ENCODE assay signal across 7 cellular contexts in the genomic region with DNA sequence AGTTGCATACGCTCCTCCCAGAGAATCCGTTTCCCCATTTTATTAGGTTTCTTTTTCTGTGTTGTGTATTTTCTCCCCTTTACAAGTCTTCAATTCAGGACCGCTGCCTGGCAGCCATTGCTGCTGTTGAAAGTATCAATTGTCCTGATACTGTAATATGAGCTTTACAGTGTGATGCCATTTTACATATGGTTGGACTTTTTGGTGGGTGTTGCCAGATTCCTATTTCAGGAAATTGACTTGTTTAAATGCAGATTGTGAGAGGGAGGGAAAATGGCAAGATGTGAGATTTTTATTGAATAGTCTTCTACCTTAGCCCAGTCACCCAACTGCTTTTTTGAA. TPM values are rescaled to one million over a fixed set of nuclear protein-coding genes. Genes with fewer than 3 reads are reported as not detected.
DNase-seq lines count a peak whose midpoint lies in the region; ATAC-seq and TF ChIP-seq lines count a peak whose summit lies in the region.

No MANE protein-coding gene starts in this region.

- peak overlapping the region; percentile 94 for H3K27ac Mint-ChIP-seq in memory B cell

- TSS peak; percentile 31 for BruUV-seq in mammary epithelial cell (replicated peaks; lab: Mats Ljungman, UMichigan)

- TF ChIP-seq CTCF in GM12864 (IDR thresholded peaks at IDR 0.05; ENCODE audit: low read depth, low read length, missing control alignments) (no peak), mammary epithelial cell (conservative IDR thresholded peaks at IDR 0.05 in 1 of 2, IDR thresholded peaks at IDR 0.05 in 1 of 2; ENCODE audit: extremely low read depth in 1 of 2, insufficient read depth in 1 of 2, low read depth in 1 of 2, low read length in 2 of 2) (no peak)

- H3K79me2 ChIP-seq in mammary epithelial cell (ENCODE audit: insufficient read depth, low read length) = peaks cover 83% of the 10 kb centered on the region

- H3K36me3 Mint-ChIP-seq in memory B cell = peaks cover 6% of the 10 kb centered on the region

- dilution Hi-C loops in mammary epithelial cell (cut with HindIII; ENCODE audit: low sequenced_read_pairs) = no loop called here

- ATAC-seq in memory B cell (ENCODE audit: low read depth) = no peak
- no peak for ATAC-seq in HG03521 (IDR thresholded peaks at IDR 0.05; ENCODE audit: unreplicated experiment)

- peaks cover 14% of the 10 kb centered on the region for H4K20me1 ChIP-seq in mammary epithelial cell (ENCODE audit: insufficient read depth, low read length)

- DNase-seq in GM12864 (ENCODE audit: low read depth) (no peak), NCI-H1694 (lab: John Stamatoyannopoulos, UW) (peak; percentile 27), mammary epithelial cell (peak; percentile 40), memory B cell (ENCODE audit: low spot score in 2 of 2) (no peak), activated gamma-delta T cell treated with Interleukin-2 at 50 U/mL for 16 hours (no peak)
- DNase-seq in stimulated activated CD4-positive, alpha-beta T cell treated with anti-CD3 and anti-CD28 coated beads, Interleukin-4, amount 100 ng/mL, for 24 hours = no peak

- 0% methylated on average over 3 of the region's 3 CpGs for WGBS in mammary epithelial cell (ENCODE audit: low coverage, missing lambda C conversion rate)

- CTCF ChIA-PET in mammary epithelial cell (lab: Charles Lee; ENCODE audit: low non-redundant PET) = no interaction called here

- peak overlapping the region; percentile 99 for H3K4me3 Mint-ChIP-seq in memory B cell

- H3K9ac ChIP-seq in mammary epithelial cell (ENCODE audit: insufficient read depth, low read length) = peak overlapping the region; percentile 91

- H3K27me3 Mint-ChIP-seq in memory B cell = no peaks in the 10 kb centered on the region

- in situ Hi-C loops in mammary epithelial cell (cut with MboI; ENCODE audit: low sequenced_read_pairs in 2 of 2) = no loop called here

- H3K9me3 Mint-ChIP-seq in memory B cell = no peaks in the 10 kb centered on the region

- intact Hi-C loops in mammary epithelial cell (cut with micrococcal nuclease) = no loop called here

- peaks cover 4% of the 10 kb centered on the region for H3K36me3 ChIP-seq in mammary epithelial cell (ENCODE audit: insufficient read depth, low read length)

- no peaks in the 10 kb centered on the region for H3K27me3 ChIP-seq in mammary epithelial cell (ENCODE audit: insufficient read depth, low read length)

- no peaks in the 10 kb centered on the region for H3K9me3 ChIP-seq in mammary epithelial cell (replicated peaks; ENCODE audit: insufficient read depth, low read length)

- peaks cover 34% of the 10 kb centered on the region for H3K4me1 ChIP-seq in mammary epithelial cell (ENCODE audit: insufficient read depth, low read length)

- H3K4me2 ChIP-seq in mammary epithelial cell (ENCODE audit: insufficient read depth, low read depth, low read length) = peak overlapping the region; percentile 80

- H3K4me3 ChIP-seq in GM12864 (ENCODE audit: low read depth, low read length) = peak overlapping the region; percentile 74
- H3K4me3 ChIP-seq in mammary epithelial cell (replicated peaks in 1 of 3; ENCODE audit: insufficient read depth in 1 of 3, low read depth in 2 of 3, low read length in 3 of 3) = peak overlapping the region; percentile 87 to 97 (median 94)

- peaks cover 40% of the 10 kb centered on the region for H3K4me1 Mint-ChIP-seq in memory B cell

- H3K27ac ChIP-seq in mammary epithelial cell (ENCODE audit: insufficient read depth, low read depth, low read length) = peak overlapping the region; percentile 82

- peak overlapping the region; percentile 41 for H2AFZ ChIP-seq in mammary epithelial cell (ENCODE audit: low read depth, low read length)

RNA-seq across cellular contexts. Expression of gene PANK2, which starts 1.2 kb away (rescaled TPM):
- 10 to 100 TPM; 41.0 to 45.0 TPM for total RNA-seq in mammary epithelial cell
- 19.8 TPM for polyA plus RNA-seq in mammary epithelial cell
- polyA minus RNA-seq in mammary epithelial cell = 46.3 TPM

RNA-seq across cellular contexts. Expression of gene MAVS, which starts 43.7 kb away (rescaled TPM):
- total RNA-seq in mammary epithelial cell = 10 to 100 TPM; 27.7 to 37.9 TPM
- polyA plus RNA-seq in mammary epithelial cell = 14.6 TPM
- 43.1 TPM for polyA minus RNA-seq in mammary epithelial cell

Comparison
In these comparisons a context has a peak if more than half of its experiments do, and no peak if none do; other contexts are left out.
1. DNase-seq: peak in NCI-H1694 (single experiment) and mammary epithelial cell (single experiment); none in GM12864 (single experiment), memory B cell (0 of 2), stimulated activated CD4-positive, alpha-beta T cell treated with anti-CD3 and anti-CD28 coated beads, Interleukin-4, amount 100 ng/mL, for 24 hours (single experiment) and activated gamma-delta T cell treated with Interleukin-2 at 50 U/mL for 16 hours (single experiment).